Comparison of ENCODE assay signal across 12 cellular contexts in the genomic region with DNA sequence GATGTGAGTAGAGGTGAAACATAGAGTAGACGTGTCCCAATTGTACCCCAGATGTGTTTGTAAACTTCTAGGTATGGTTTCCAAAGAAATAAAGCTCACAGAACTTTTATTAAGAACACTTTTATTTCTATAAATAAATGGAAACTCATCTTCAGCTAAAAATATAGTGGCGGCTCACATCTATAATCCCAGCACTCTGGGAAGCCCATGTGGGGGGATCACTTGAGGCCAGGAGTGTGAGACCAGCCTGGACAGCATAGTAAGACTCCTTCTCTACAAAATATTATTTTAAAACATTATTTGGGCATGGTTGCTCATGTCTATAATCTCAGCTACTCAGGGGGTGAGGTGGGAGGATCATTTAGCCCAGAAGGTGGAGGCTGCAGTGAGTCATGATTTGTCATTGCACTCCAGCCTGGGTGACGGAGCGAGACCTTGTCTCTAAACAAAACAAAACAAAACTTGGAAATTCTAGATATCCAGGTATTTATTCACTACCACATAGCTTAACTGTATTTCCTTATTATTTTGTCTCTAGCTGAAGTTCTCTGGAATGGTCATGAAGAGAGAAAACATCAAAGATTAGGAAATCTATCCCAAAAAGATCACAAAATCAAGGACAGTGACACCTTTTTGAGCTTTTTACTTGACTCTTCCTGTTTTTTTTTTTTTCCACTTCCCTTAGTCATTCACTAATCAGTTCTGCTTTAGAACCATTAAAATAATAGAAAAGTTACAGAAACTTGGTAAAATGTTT.
DNase-seq lines count a peak whose midpoint lies in the region; ATAC-seq and TF ChIP-seq lines count a peak whose summit lies in the region.
"Had no signal": no experiment of that assay in that cellular context is flagged by ENCODE, and none has a peak within 500 bp of the region (broad histone marks: within the 10 kb centered on the region; RNA-seq: fewer than 3 reads in every experiment).

No MANE protein-coding gene starts in this region.

- H4K20me1 ChIP-seq in hepatocyte (ENCODE audit: insufficient read depth, poor library complexity, severe bottlenecking), result no peaks in the 10 kb centered on the region

- H3K4me1 Mint-ChIP-seq in stimulated activated memory B cell treated with anti-CD40 and anti-IgM and Interleukin-4, amounts not matched to agents 10 μg/mL and 1 μg/mL and 100 μg/mL, for 72 hours, result no peaks in the 10 kb centered on the region

- no peak overlapping the region for H3K4me3 Mint-ChIP-seq in stimulated activated memory B cell treated with anti-CD40 and anti-IgM and Interleukin-4, amounts not matched to agents 10 μg/mL and 1 μg/mL and 100 μg/mL, for 72 hours

- no peaks in the 10 kb centered on the region for H3K9me2 ChIP-seq in hepatocyte (replicated peaks; ENCODE audit: insufficient read depth)

- no TSS peak for BruUV-seq in A673 (replicated peaks; lab: Mats Ljungman, UMichigan)

- TF ChIP-seq CTCF in A673 (conservative IDR thresholded peaks at IDR 0.05; ENCODE audit: low read depth, low read length) (no peak), astrocyte of the cerebellum (IDR thresholded peaks at IDR 0.05; ENCODE audit: low read depth, low read length, missing control alignments) (no peak), hepatocyte (IDR thresholded peaks at IDR 0.05; ENCODE audit: poor library complexity) (no peak)

- POLR2A ChIA-PET in A673 (lab: Charles Lee; ENCODE audit: low non-redundant PET), result no interaction called here

- peaks cover 3% of the 10 kb centered on the region for H3K36me3 Mint-ChIP-seq in stimulated activated memory B cell treated with anti-CD40 and anti-IgM and Interleukin-4, amounts not matched to agents 10 μg/mL and 1 μg/mL and 100 μg/mL, for 72 hours

- H3K4me1 ChIP-seq in A673 (ENCODE audit: insufficient read depth, low read length, poor library complexity, severe bottlenecking) (no peaks in the 10 kb centered on the region), hepatocyte (ENCODE audit: insufficient read depth) (no peaks in the 10 kb centered on the region)
- H3K4me1 ChIP-seq: gastroesophageal sphincter had no signal

- H3K4me2 ChIP-seq in hepatocyte, result no peak overlapping the region

- no peak overlapping the region for H3K4me3 ChIP-seq in A673 (ENCODE audit: low read depth, low read length, poor library complexity, severe bottlenecking)
- no peak overlapping the region for H3K4me3 ChIP-seq in astrocyte of the cerebellum (ENCODE audit: low read depth, low read length)
- no peak overlapping the region for H3K4me3 ChIP-seq in hepatocyte
- H3K4me3 ChIP-seq: gastroesophageal sphincter had no signal

- no peak overlapping the region for H3K27ac ChIP-seq in A673 (ENCODE audit: low read depth, low read length, poor library complexity, severe bottlenecking)
- peak overlapping the region; percentile 17 for H3K27ac ChIP-seq in hepatocyte
- H3K27ac ChIP-seq: gastroesophageal sphincter had no signal

- CTCF ChIA-PET in A673 (lab: Charles Lee), result no interaction called here

- intact Hi-C loops in A673 (cut with micrococcal nuclease; ENCODE audit: unreplicated experiment), result no loop called here

- H3K27me3 Mint-ChIP-seq in stimulated activated memory B cell treated with anti-CD40 and anti-IgM and Interleukin-4, amounts not matched to agents 10 μg/mL and 1 μg/mL and 100 μg/mL, for 72 hours, result no peaks in the 10 kb centered on the region
- H3K27me3 Mint-ChIP-seq: progenitor cell of endocrine pancreas had no signal

- H3K27me3 ChIP-seq in A673 (replicated peaks; ENCODE audit: insufficient read depth, low read depth, low read length, poor library complexity) (no peaks in the 10 kb centered on the region), hepatocyte (no peaks in the 10 kb centered on the region)
- H3K27me3 ChIP-seq: gastroesophageal sphincter had no signal

- no peaks in the 10 kb centered on the region for H3K36me3 ChIP-seq in A673 (ENCODE audit: insufficient read depth, low read length, poor library complexity, severe bottlenecking)
- no peaks in the 10 kb centered on the region for H3K36me3 ChIP-seq in hepatocyte (replicated peaks; ENCODE audit: insufficient read depth, low read depth)
- H3K36me3 ChIP-seq: gastroesophageal sphincter had no signal

- WGBS in hepatocyte (ENCODE audit: low lambda C conversion rate, missing lambda C conversion rate), result 90% methylated on average over 4 of the region's 4 CpGs

- DNase-seq in A673 (ENCODE audit: low spot score) (peak; percentile 17), HS-5 (ENCODE audit: low read depth) (peak; percentile 60), astrocyte of the cerebellum (ENCODE audit: low read depth) (peak; percentile 27), hepatocyte (ENCODE audit: low spot score) (no peak), NOMO-1 treated with dmso at 0.1 percent for 144 hours (lab: John Stamatoyannopoulos, UW; ENCODE audit: unreplicated experiment) (no peak), NCI-H1694 treated with DMSO at 0.1 percent for 48 hours (lab: John Stamatoyannopoulos, UW) (no peak), NCI-H524 treated with DMSO at 0.1 percent for 48 hours (lab: John Stamatoyannopoulos, UW) (no peak)
- DNase-seq: activated CD8-positive, alpha-beta memory T cell treated with anti-CD3 and anti-CD28 coated beads, Interleukin-2, amount 50 U/mL, for 48 hours; GDM1 had no signal

- ATAC-seq in stimulated activated memory B cell treated with anti-CD40 and anti-IgM and Interleukin-4, amounts not matched to agents 10 μg/mL and 1 μg/mL and 100 μg/mL, for 72 hours, result no peak
- ATAC-seq: gastroesophageal sphincter had no signal

- H2AFZ ChIP-seq in hepatocyte, result no peak overlapping the region

- in situ Hi-C loops in astrocyte of the cerebellum (cut with HindIII; ENCODE audit: low sequenced_read_pairs), result no loop called here

- H3K79me2 ChIP-seq in hepatocyte, result no peaks in the 10 kb centered on the region

- H3K27ac Mint-ChIP-seq in stimulated activated memory B cell treated with anti-CD40 and anti-IgM and Interleukin-4, amounts not matched to agents 10 μg/mL and 1 μg/mL and 100 μg/mL, for 72 hours, result no peak overlapping the region
- H3K27ac Mint-ChIP-seq: progenitor cell of endocrine pancreas had no signal

- H3K9me3 ChIP-seq in A673 (ENCODE audit: low read depth, low read length, poor library complexity, severe bottlenecking) (no peaks in the 10 kb centered on the region), hepatocyte (ENCODE audit: low read depth) (no peaks in the 10 kb centered on the region)
- H3K9me3 ChIP-seq: gastroesophageal sphincter had no signal

- no peaks in the 10 kb centered on the region for H3K9me3 Mint-ChIP-seq in stimulated activated memory B cell treated with anti-CD40 and anti-IgM and Interleukin-4, amounts not matched to agents 10 μg/mL and 1 μg/mL and 100 μg/mL, for 72 hours

Comparison
In these comparisons a context has a peak if more than half of its experiments do, and no peak if none do; other contexts are left out.
1. DNase-seq: peak in A673 (single experiment), HS-5 (single experiment) and astrocyte of the cerebellum (single experiment); none in hepatocyte (single experiment), NOMO-1 treated with dmso at 0.1 percent for 144 hours (single experiment), NCI-H1694 treated with DMSO at 0.1 percent for 48 hours (single experiment) and NCI-H524 treated with DMSO at 0.1 percent for 48 hours (single experiment).